8 cellular contexts compared by ENCODE assay signal in the genomic region with DNA sequence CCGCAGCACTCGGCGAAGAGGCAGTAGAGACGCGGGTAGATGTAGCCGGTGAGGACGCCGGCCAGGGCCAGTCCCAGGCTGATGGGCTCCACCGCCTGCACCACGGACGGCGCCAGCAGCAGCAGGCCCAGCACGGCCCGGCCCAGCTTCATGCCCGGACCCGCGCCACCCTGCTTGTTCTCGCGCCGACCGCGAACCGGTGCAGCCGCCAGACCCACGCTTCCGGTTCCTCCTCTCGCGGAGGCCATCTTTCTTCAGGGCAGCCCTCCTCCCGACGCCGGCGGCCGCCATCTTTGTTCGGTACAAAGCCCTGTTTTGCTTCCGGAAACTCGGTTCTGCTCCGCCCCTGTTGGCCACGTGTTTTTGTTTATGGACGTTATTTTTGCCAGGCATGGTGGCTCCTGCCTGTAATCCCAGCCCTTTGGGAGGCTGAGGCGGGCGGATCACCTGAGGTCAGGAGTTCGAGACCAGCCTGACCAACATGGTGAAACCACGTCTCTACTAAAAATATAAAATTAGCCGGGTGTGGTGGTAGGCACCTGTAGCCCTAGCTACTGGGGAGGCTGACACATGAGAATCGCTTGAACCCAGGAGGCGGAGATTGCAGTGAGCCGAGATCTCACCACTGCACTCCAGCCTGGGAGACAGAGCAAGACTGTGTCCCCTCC. TPM values are rescaled to one million over a fixed set of nuclear protein-coding genes. Genes with fewer than 3 reads are reported as not detected.
DNase-seq lines count a peak whose midpoint lies in the region; ATAC-seq and TF ChIP-seq lines count a peak whose summit lies in the region.

A gene with protein sequence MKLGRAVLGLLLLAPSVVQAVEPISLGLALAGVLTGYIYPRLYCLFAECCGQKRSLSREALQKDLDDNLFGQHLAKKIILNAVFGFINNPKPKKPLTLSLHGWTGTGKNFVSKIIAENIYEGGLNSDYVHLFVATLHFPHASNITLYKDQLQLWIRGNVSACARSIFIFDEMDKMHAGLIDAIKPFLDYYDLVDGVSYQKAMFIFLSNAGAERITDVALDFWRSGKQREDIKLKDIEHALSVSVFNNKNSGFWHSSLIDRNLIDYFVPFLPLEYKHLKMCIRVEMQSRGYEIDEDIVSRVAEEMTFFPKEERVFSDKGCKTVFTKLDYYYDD (minus strand): TSS at position 203 of the 668 bp plus-strand sequence. CDS start 51 bp downstream, at position 152.

- no peaks in the 10 kb centered on the region for H3K27me3 Mint-ChIP-seq in activated naive CD8-positive, alpha-beta T cell treated with anti-CD3 and anti-CD28 coated beads for 36 hours
- H3K27me3 Mint-ChIP-seq in osteocyte (ENCODE audit: unreplicated experiment), result no peaks in the 10 kb centered on the region

- intact Hi-C loops in head of caudate nucleus (cut with DNase I), result no loop called here

- H3K4me1 Mint-ChIP-seq in activated naive CD8-positive, alpha-beta T cell treated with anti-CD3 and anti-CD28 coated beads for 36 hours, result peaks cover 10% of the 10 kb centered on the region
- H3K4me1 Mint-ChIP-seq in osteocyte (ENCODE audit: unreplicated experiment), result peaks cover 9% of the 10 kb centered on the region

- ATAC-seq in HG02588 (IDR thresholded peaks at IDR 0.05; ENCODE audit: unreplicated experiment), result peak; percentile 93

- peak within 1 kb of the TSS; percentile 84 for H3K4me3 Mint-ChIP-seq in activated naive CD8-positive, alpha-beta T cell treated with anti-CD3 and anti-CD28 coated beads for 36 hours
- peak within 1 kb of the TSS; percentile 79 for H3K4me3 Mint-ChIP-seq in osteocyte (ENCODE audit: unreplicated experiment)

- H3K4me1 ChIP-seq in thymus (ENCODE audit: control insufficient read depth, insufficient read depth, low read length), result peaks cover 7% of the 10 kb centered on the region

- no peak for TF ChIP-seq CTCF in osteocyte (IDR thresholded peaks at IDR 0.05)

- DNase-seq in GM04504 (ENCODE audit: low read depth) (peak; percentile 89), NCI-H1105 (lab: John Stamatoyannopoulos, UW) (peak; percentile 92), SKM-1 treated with dmso at 0.1 percent for 144 hours (lab: John Stamatoyannopoulos, UW; ENCODE audit: unreplicated experiment) (peak; percentile 93), head of caudate nucleus (peak; percentile 90 to 97 (median 94)), osteocyte (ENCODE audit: extremely low spot score, unreplicated experiment) (peak; percentile 97)
- DNase-seq in activated naive CD8-positive, alpha-beta T cell treated with anti-CD3 and anti-CD28 coated beads for 36 hours, result peak; percentile 92

- H3K36me3 Mint-ChIP-seq in activated naive CD8-positive, alpha-beta T cell treated with anti-CD3 and anti-CD28 coated beads for 36 hours, result peaks cover 15% of the 10 kb centered on the region
- H3K36me3 Mint-ChIP-seq in osteocyte (ENCODE audit: unreplicated experiment), result peaks cover 20% of the 10 kb centered on the region

- no peaks in the 10 kb centered on the region for H3K9me3 ChIP-seq in thymus (ENCODE audit: control insufficient read depth)

- H3K4me3 ChIP-seq in thymus (ENCODE audit: low read length), result peak within 1 kb of the TSS; percentile 96

- H3K36me3 ChIP-seq in thymus (ENCODE audit: control insufficient read depth, insufficient read depth), result peaks cover 47% of the 10 kb centered on the region

- H3K9me3 Mint-ChIP-seq in activated naive CD8-positive, alpha-beta T cell treated with anti-CD3 and anti-CD28 coated beads for 36 hours, result no peaks in the 10 kb centered on the region
- no peaks in the 10 kb centered on the region for H3K9me3 Mint-ChIP-seq in osteocyte (ENCODE audit: unreplicated experiment)

- WGBS in thymus, result 5% methylated on average over 47 of the region's 47 CpGs

- H3K27ac ChIP-seq in thymus (ENCODE audit: low read depth), result peak within 1 kb of the TSS; percentile 80

- H3K27me3 ChIP-seq in thymus (ENCODE audit: control insufficient read depth, insufficient read depth), result no peaks in the 10 kb centered on the region

- H3K27ac Mint-ChIP-seq in activated naive CD8-positive, alpha-beta T cell treated with anti-CD3 and anti-CD28 coated beads for 36 hours, result peak within 1 kb of the TSS; percentile 84
- peak within 1 kb of the TSS; percentile 72 for H3K27ac Mint-ChIP-seq in osteocyte (ENCODE audit: unreplicated experiment)

RNA-seq across cellular contexts. Expression of the gene that starts here (rescaled TPM):
- total RNA-seq in activated naive CD8-positive, alpha-beta T cell treated with anti-CD3 and anti-CD28 coated beads for 36 hours, result 10 to 100 TPM; 42.6 to 42.8 TPM
- total RNA-seq in osteocyte, result 46.1 and 51.3 TPM in 2 replicates
- 30.0 TPM for polyA plus RNA-seq in thymus

Comparison
In these comparisons a context has a peak if more than half of its experiments do, and no peak if none do; other contexts are left out.
1. Peak in every context shown above with its lines: DNase-seq, ATAC-seq, H3K4me3 ChIP-seq and H3K27ac ChIP-seq.